ENCODE assay signal across 2 cellular contexts in genomic region chr7:76480403-76481253, GRCh38. TPM values are rescaled to one million over a fixed set of nuclear protein-coding genes. Genes with fewer than 3 reads are reported as not detected.
"Had no signal": no experiment of that assay in that cellular context is flagged by ENCODE, and none has a peak within 500 bp of the region (broad histone marks: within the 10 kb centered on the region; RNA-seq: fewer than 3 reads in every experiment).

No MANE protein-coding gene starts in this region.

RNA-seq across cellular contexts. Expression of gene UPK3B, which starts 29.7 kb away (rescaled TPM):
- polyA plus RNA-seq: naive thymus-derived CD8-positive, alpha-beta T cell had no signal

RNA-seq across cellular contexts. Expression of gene ZP3, which starts 55.9 kb away (rescaled TPM):
- total RNA-seq: lower lobe of right lung had no signal
